10 cellular contexts compared by ENCODE assay signal in genomic region chr17:37828313-37829124, GRCh38.
DNase-seq lines count a peak whose midpoint lies in the region; ATAC-seq, FAIRE-seq and TF ChIP-seq lines count a peak whose summit lies in the region.
"Had no signal": no experiment of that assay in that cellular context is flagged by ENCODE, and none has a peak within 500 bp of the region (broad histone marks: within the 10 kb centered on the region; RNA-seq: fewer than 3 reads in every experiment).

No MANE protein-coding gene starts in this region.

- WGBS in K562 (ENCODE audit: insufficient coverage, low coverage, missing lambda C conversion rate) = 12% methylated on average over 7 of the region's 7 CpGs
- WGBS in sigmoid colon, 2 donors = 49 to 72% methylated on average over 7 of the region's 7 CpGs

- no peaks in the 10 kb centered on the region for H3K9me3 ChIP-seq in K562 (replicated peaks; ENCODE audit: control insufficient read depth, insufficient read depth, low read depth, low read length)
- H3K9me3 ChIP-seq in sigmoid colon = no peaks in the 10 kb centered on the region

- intact Hi-C loops in K562 (cut with micrococcal nuclease) = no loop called here
- intact Hi-C loops in sigmoid colon (cut with DNase I) = no loop called here

- no peaks in the 10 kb centered on the region for H3K9me1 ChIP-seq in K562 (ENCODE audit: control insufficient read depth, insufficient read depth, low read length)

- ATAC-seq in activated T-cell treated with anti-CD3 and anti-CD28 coated beads, Interleukin-2, amount 50 U/mL, for 72 hours (replicated peaks in 1 of 2) = no peak
- ATAC-seq in K562 = peak; percentile 88
- ATAC-seq: T-cell had no signal

- H3K27me3 ChIP-seq in K562 (ENCODE audit: control insufficient read depth in 2 of 2, insufficient read depth in 2 of 2, low read length in 2 of 2) (no peaks in the 10 kb centered on the region), sigmoid colon (no peaks in the 10 kb centered on the region)

- H3K4me1 Mint-ChIP-seq in activated T-cell treated with anti-CD3 and anti-CD28 coated beads, Interleukin-2, amount 50 U/mL, for 24 hours (ENCODE audit: low read depth) = peaks cover 19% of the 10 kb centered on the region
- H3K4me1 Mint-ChIP-seq in activated T-cell treated with anti-CD3 and anti-CD28 coated beads, Interleukin-2, amount 50 U/mL, for 72 hours (ENCODE audit: low read depth) = peaks cover 23% of the 10 kb centered on the region

- TF ChIP-seq POLR2A in K562 (conservative IDR thresholded peaks at IDR 0.05) (no peak), sigmoid colon (IDR thresholded peaks at IDR 0.05) (no peak)

- H3K36me3 ChIP-seq in K562 (ENCODE audit: control insufficient read depth, insufficient read depth, low read length) (no peaks in the 10 kb centered on the region), sigmoid colon (no peaks in the 10 kb centered on the region)

- no peak overlapping the region for H3K4me3 ChIP-seq in K562
- H3K4me3 ChIP-seq in sigmoid colon = no peak overlapping the region
- H3K4me3 ChIP-seq: dorsolateral prefrontal cortex had no signal

- TF ChIP-seq CTCF in K562 (IDR thresholded peaks at IDR 0.05 in 2 of 3, conservative IDR thresholded peaks at IDR 0.05 in 1 of 3; ENCODE audit: insufficient read depth in 2 of 3, low read depth in 1 of 3, low read length in 3 of 3) = no peak
- no peak for TF ChIP-seq CTCF in sigmoid colon (IDR thresholded peaks at IDR 0.05)

- FAIRE-seq in K562 (lab: Jason Lieb, UNC) (no peak), GM19239 (lab: Jason Lieb, UNC) (no peak)

- CTCF ChIA-PET in K562 (lab: Yijun Ruan, JAX; ENCODE audit: low intra/inter-chr PET ratio) = interaction anchor here (0.9 kb wide), 1 partner anchor 16 kb away, joined by 3 read pairs; no protein-coding TSS in a partner anchor

- H3K27ac Mint-ChIP-seq in activated T-cell treated with anti-CD3 and anti-CD28 coated beads, Interleukin-2, amount 50 U/mL, for 24 hours = peak overlapping the region; percentile 5
- no peak overlapping the region for H3K27ac Mint-ChIP-seq in activated T-cell treated with anti-CD3 and anti-CD28 coated beads, Interleukin-2, amount 50 U/mL, for 72 hours
- H3K27ac Mint-ChIP-seq: T-cell had no signal

- TF ChIP-seq RAD21 in K562 (CRISPR knock-in tag; conservative IDR thresholded peaks at IDR 0.05 in 1 of 2, IDR thresholded peaks at IDR 0.05 in 1 of 2) = no peak

- H3K4me3 Mint-ChIP-seq in activated T-cell treated with anti-CD3 and anti-CD28 coated beads, Interleukin-2, amount 50 U/mL, for 24 hours = no peak overlapping the region
- no peak overlapping the region for H3K4me3 Mint-ChIP-seq in activated T-cell treated with anti-CD3 and anti-CD28 coated beads, Interleukin-2, amount 50 U/mL, for 72 hours
- H3K4me3 Mint-ChIP-seq: T-cell had no signal

- H3K9ac ChIP-seq in K562 (ENCODE audit: insufficient read depth in 1 of 2, low read depth in 2 of 2, low read length in 2 of 2) = peak overlapping the region; percentile 18 to 28; a peak in 3 of 4 replicates

- POLR2A ChIA-PET in K562 (lab: Yijun Ruan, JAX) = interaction anchor here (0.7 to 1.9 kb wide), 3 partner anchors 12 to 29 kb away, joined by 3 to 5 read pairs (median 3); no protein-coding TSS in a partner anchor

- peak overlapping the region; percentile 87 for H2AFZ ChIP-seq in K562 (ENCODE audit: low read depth, low read length)

- in situ Hi-C loops in K562 (cut with MboI) = no loop called here

- H3K4me1 ChIP-seq in K562 (replicated peaks in 1 of 2; ENCODE audit: control insufficient read depth in 2 of 2, insufficient read depth in 2 of 2, low read length in 2 of 2) (peaks cover 8 to 35% of the 10 kb centered on the region in 2 experiments), sigmoid colon (peaks cover 0 to 5% (median 0%) of the 10 kb centered on the region in 4 donors)

- no peaks in the 10 kb centered on the region for H3K9me3 Mint-ChIP-seq in activated T-cell treated with anti-CD3 and anti-CD28 coated beads, Interleukin-2, amount 50 U/mL, for 24 hours
- H3K9me3 Mint-ChIP-seq in activated T-cell treated with anti-CD3 and anti-CD28 coated beads, Interleukin-2, amount 50 U/mL, for 72 hours = no peaks in the 10 kb centered on the region
- H3K9me3 Mint-ChIP-seq: T-cell had no signal

- H3K79me2 ChIP-seq in K562 (ENCODE audit: control insufficient read depth, insufficient read depth, low read length) = no peaks in the 10 kb centered on the region

- peaks cover 41% of the 10 kb centered on the region for H3K27me3 Mint-ChIP-seq in activated T-cell treated with anti-CD3 and anti-CD28 coated beads, Interleukin-2, amount 50 U/mL, for 24 hours
- peaks cover 31% of the 10 kb centered on the region for H3K27me3 Mint-ChIP-seq in activated T-cell treated with anti-CD3 and anti-CD28 coated beads, Interleukin-2, amount 50 U/mL, for 72 hours (ENCODE audit: low read depth)

- BruUV-seq in K562 (replicated peaks; lab: Mats Ljungman, UMichigan) = no TSS peak

- no peaks in the 10 kb centered on the region for H3K36me3 Mint-ChIP-seq in activated T-cell treated with anti-CD3 and anti-CD28 coated beads, Interleukin-2, amount 50 U/mL, for 24 hours (ENCODE audit: low read depth)
- no peaks in the 10 kb centered on the region for H3K36me3 Mint-ChIP-seq in activated T-cell treated with anti-CD3 and anti-CD28 coated beads, Interleukin-2, amount 50 U/mL, for 72 hours (ENCODE audit: insufficient read depth in 2 of 2)
- H3K36me3 Mint-ChIP-seq: T-cell had no signal

- no peak; the same call in 1 of the 2 replicates for TF ChIP-seq EP300 in K562 (IDR thresholded peaks at IDR 0.05; ENCODE audit: low read length)
- no peak for TF ChIP-seq EP300 in sigmoid colon (IDR thresholded peaks at IDR 0.05)

- no peaks in the 10 kb centered on the region for H4K20me1 ChIP-seq in K562 (replicated peaks; ENCODE audit: control insufficient read depth, insufficient read depth, low read length)

- peak overlapping the region; percentile 67 for H3K4me2 ChIP-seq in K562 (ENCODE audit: insufficient read depth, low read length)

- peak overlapping the region; percentile 66 for H3K27ac ChIP-seq in K562 (ENCODE audit: extremely low read depth, low read depth, low read length)
- H3K27ac ChIP-seq in sigmoid colon = no peak overlapping the region
- H3K27ac ChIP-seq: dorsolateral prefrontal cortex had no signal

- no peak for DNase-seq in activated T-cell treated with anti-CD3 and anti-CD28 coated beads, Interleukin-2, amount 50 U/mL, for 24 hours
- DNase-seq in activated T-cell treated with anti-CD3 and anti-CD28 coated beads, Interleukin-2, amount 50 U/mL, for 72 hours = no peak
- DNase-seq in NCI-H226 (peak; percentile 8), K562 (ENCODE audit: extremely low read depth in 1 of 4, low spot score in 3 of 4) (peak; percentile 65 to 78 (median 67)), sigmoid colon (peak; percentile 75), GM19239 (ENCODE audit: insufficient read length, low spot score) (no peak), occipital lobe (lab: John Stamatoyannopoulos, UW) (no peak), activated gamma-delta T cell (lab: John Stamatoyannopoulos, UW) (no peak)
- DNase-seq: dorsolateral prefrontal cortex, T-cell had no signal

TF ChIP-seq in K562, 482 proteins besides CTCF, POLR2A, EP300 and RAD21 (continues in another document):
- peak; percentile 99 for TF ChIP-seq C11orf30 (IDR thresholded peaks at IDR 0.05; ENCODE audit: low read depth)
- no peak for TF ChIP-seq UBTF (IDR thresholded peaks at IDR 0.05; ENCODE audit: borderline replicate concordance in 1 of 2, low read depth in 2 of 2, low read length in 2 of 2)
- TF ChIP-seq SMARCE1 (IDR thresholded peaks at IDR 0.05) = peak; percentile 56
- no peak for TF ChIP-seq GABPA (tag; conservative IDR thresholded peaks at IDR 0.05; ENCODE audit: low read depth)
- TF ChIP-seq EP400 (IDR thresholded peaks at IDR 0.05) = 0 out of 2 replicates have a peak, but pooled peaks have one; percentile 29
- no peak for TF ChIP-seq ZNF57 (CRISPR knock-in tag; IDR thresholded peaks at IDR 0.05)
- no peak for TF ChIP-seq GTF2A2 (tag; IDR thresholded peaks at IDR 0.05)
- no peak for TF ChIP-seq SREBF2 (CRISPR knock-in tag; IDR thresholded peaks at IDR 0.05)
- no peak for TF ChIP-seq MBD1 (CRISPR knock-in tag; IDR thresholded peaks at IDR 0.05)
- no peak for TF ChIP-seq KLF13 (tag; IDR thresholded peaks at IDR 0.05; ENCODE audit: borderline replicate concordance, low read depth)
- no peak for TF ChIP-seq RBM39 (optimal IDR thresholded peaks at IDR 0.05; ENCODE audit: low read depth, low read length)
- TF ChIP-seq ZNF766 (CRISPR knock-in tag; conservative IDR thresholded peaks at IDR 0.05) = peak; percentile 39; the same call in 1 of the 2 replicates
- no peak for TF ChIP-seq KAT8 (IDR thresholded peaks at IDR 0.05; ENCODE audit: low read depth)
- no peak for TF ChIP-seq ADNP (tag; IDR thresholded peaks at IDR 0.05)

Comparison
In these comparisons a context has a peak if more than half of its experiments do, and no peak if none do; other contexts are left out.
1. DNase-seq: peak in NCI-H226 (single experiment), K562 (4 of 4) and sigmoid colon (single experiment); none in activated T-cell treated with anti-CD3 and anti-CD28 coated beads, Interleukin-2, amount 50 U/mL, for 24 hours (single experiment), activated T-cell treated with anti-CD3 and anti-CD28 coated beads, Interleukin-2, amount 50 U/mL, for 72 hours (0 of 2), GM19239 (single experiment), occipital lobe (single experiment) and activated gamma-delta T cell (single experiment).